In the genomic region with DNA sequence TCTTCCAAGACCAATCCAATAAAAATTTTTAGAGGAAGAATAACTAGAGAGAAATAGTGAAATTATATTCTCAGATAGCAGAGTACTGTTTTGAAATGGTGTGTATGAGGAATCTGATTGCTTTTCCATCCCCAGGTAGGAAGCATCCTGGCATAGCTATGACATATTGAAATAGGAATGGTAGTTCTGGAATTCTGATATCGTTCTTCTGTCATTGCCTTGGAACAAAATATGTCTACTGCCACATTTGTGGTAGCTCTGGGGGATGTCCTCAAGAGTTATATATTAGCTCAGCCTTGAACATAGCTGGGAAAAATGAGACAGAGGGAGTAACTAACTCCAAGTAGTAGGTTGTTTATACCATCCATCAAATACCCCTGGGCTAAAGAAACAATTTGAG, we compare ENCODE assay signal across 25 cellular contexts.
"Had no signal": no experiment of that assay in that cellular context is flagged by ENCODE, and none has a peak within 500 bp of the region (broad histone marks: within the 10 kb centered on the region; RNA-seq: fewer than 3 reads in every experiment).

No MANE protein-coding gene starts in this region.

- ATAC-seq: effector memory CD8-positive, alpha-beta T cell; esophagus mucosa; foreskin keratinocyte; gastrocnemius medialis; gastroesophageal sphincter; heart left ventricle; heart right ventricle had no signal

- H3K9me3 ChIP-seq: colonic mucosa, gastrocnemius medialis had no signal

- DNase-seq: colonic mucosa; cortex of kidney; dermis blood vessel endothelial cell; dorsolateral prefrontal cortex; effector CD4-positive, alpha-beta T cell; effector CD8-positive, alpha-beta T cell; effector memory CD4-positive, alpha-beta T cell; effector memory CD8-positive, alpha-beta T cell; endodermal cell; erythroblast; esophagus squamous epithelium; foreskin fibroblast; foreskin keratinocyte; foreskin melanocyte; gastrocnemius medialis; glutamatergic neuron; head of caudate nucleus; heart left ventricle; heart right ventricle had no signal

- FAIRE-seq: endothelial cell of umbilical vein had no signal

- H3K27ac ChIP-seq: colonic mucosa, coronary artery, dorsolateral prefrontal cortex, epithelial cell of prostate, esophagus muscularis mucosa, esophagus squamous epithelium, foreskin keratinocyte, gastrocnemius medialis, gastroesophageal sphincter, heart left ventricle, heart right ventricle had no signal

- H3K4me1 ChIP-seq: colonic mucosa, esophagus muscularis mucosa, esophagus squamous epithelium, foreskin keratinocyte, gastrocnemius medialis, gastroesophageal sphincter, heart left ventricle, heart right ventricle had no signal

- H3K36me3 ChIP-seq: colonic mucosa, esophagus muscularis mucosa, esophagus squamous epithelium, gastrocnemius medialis, gastroesophageal sphincter, heart left ventricle, heart right ventricle had no signal

- H3K4me3 ChIP-seq: colonic mucosa, coronary artery, dorsolateral prefrontal cortex, esophagus muscularis mucosa, esophagus squamous epithelium, gastrocnemius medialis, gastroesophageal sphincter, heart left ventricle, heart right ventricle had no signal

- H3K27me3 ChIP-seq: colonic mucosa, dorsolateral prefrontal cortex, esophagus muscularis mucosa, esophagus squamous epithelium, foreskin keratinocyte, gastrocnemius medialis, gastroesophageal sphincter, heart left ventricle, heart right ventricle had no signal
